Comparison of ENCODE assay signal across 8 cellular contexts in the genomic region with DNA sequence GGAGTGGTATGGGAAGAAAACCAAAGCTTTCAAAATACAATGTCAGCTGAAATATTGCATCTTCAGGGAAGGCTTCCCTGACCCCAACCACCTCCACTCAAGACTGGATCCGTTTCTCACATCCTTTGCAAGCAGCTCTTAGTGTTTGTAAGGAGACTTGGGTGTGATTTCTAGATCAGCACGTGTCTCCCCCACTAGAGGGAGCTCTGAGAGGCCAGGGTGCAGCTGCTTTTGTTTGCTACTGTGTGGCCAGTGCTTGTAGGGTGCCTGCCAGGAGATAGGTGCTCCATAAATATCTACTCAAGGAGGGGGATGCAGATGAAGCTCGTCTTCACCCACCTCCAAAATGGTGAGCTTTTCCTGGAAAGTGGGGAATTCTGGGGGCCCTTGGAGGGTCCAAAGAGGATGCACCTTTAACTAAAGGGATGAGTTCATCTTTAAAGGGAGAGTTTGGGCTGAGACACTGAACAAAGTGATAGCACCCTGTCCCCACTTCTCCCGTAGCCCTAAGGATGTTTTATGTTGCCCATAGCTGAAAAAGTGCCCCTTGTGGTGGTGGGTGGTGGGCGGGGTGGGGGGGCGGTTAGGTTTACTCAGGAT. TPM values are rescaled to one million over a fixed set of nuclear protein-coding genes. Genes with fewer than 3 reads are reported as not detected.
A peak's percentile ranks its signal among the peaks of the same experiment; 100 is the strongest.
DNase-seq lines count a peak whose midpoint lies in the region; ATAC-seq and TF ChIP-seq lines count a peak whose summit lies in the region.

No MANE protein-coding gene starts in this region.

- no peak overlapping the region for H3K27ac ChIP-seq in osteoblast (ENCODE audit: low read depth, low read length)

- no peak overlapping the region for H2AFZ ChIP-seq in osteoblast (ENCODE audit: low read length)

- no peaks in the 10 kb centered on the region for H4K20me1 ChIP-seq in osteoblast (ENCODE audit: insufficient read depth, low read length)

- ATAC-seq in activated CD4-positive, alpha-beta T cell treated with anti-CD3 and anti-CD28 coated beads for 36 hours = no peak
- ATAC-seq in HG03095 (IDR thresholded peaks at IDR 0.05; ENCODE audit: unreplicated experiment) = no peak

- no peaks in the 10 kb centered on the region for H3K4me1 ChIP-seq in osteoblast (ENCODE audit: insufficient read depth, low read length)

- no peaks in the 10 kb centered on the region for H3K4me1 Mint-ChIP-seq in activated CD4-positive, alpha-beta T cell treated with anti-CD3 and anti-CD28 coated beads for 36 hours

- H3K27me3 ChIP-seq in osteoblast (ENCODE audit: insufficient read depth, low read length) = no peaks in the 10 kb centered on the region

- H3K4me3 ChIP-seq in osteoblast (ENCODE audit: insufficient read depth, low read length) = no peak overlapping the region

- H3K36me3 Mint-ChIP-seq in activated CD4-positive, alpha-beta T cell treated with anti-CD3 and anti-CD28 coated beads for 36 hours (ENCODE audit: low read depth) = no peaks in the 10 kb centered on the region

- POLR2A ChIA-PET in activated CD4-positive, alpha-beta T cell treated with anti-CD3 and anti-CD28 coated beads for 36 hours (lab: Charles Lee) = no interaction called here

- intact Hi-C loops in activated CD4-positive, alpha-beta T cell treated with anti-CD3 and anti-CD28 coated beads for 36 hours (cut with DNase I, micrococcal nuclease) = loop anchor here (1.0 to 5.0 kb wide), 3 partner anchors 205 to 222 kb away; no protein-coding TSS in a partner anchor

- CTCF ChIA-PET in activated CD4-positive, alpha-beta T cell treated with anti-CD3 and anti-CD28 coated beads for 36 hours (lab: Charles Lee) = interaction anchor here (0.6 to 8.7 kb wide), 19 partner anchors 8 to 223 kb away, joined by 3 to 94 read pairs (median 4); no protein-coding TSS in a partner anchor

- no peak overlapping the region for H3K4me3 Mint-ChIP-seq in activated CD4-positive, alpha-beta T cell treated with anti-CD3 and anti-CD28 coated beads for 36 hours

- H3K9me3 Mint-ChIP-seq in activated CD4-positive, alpha-beta T cell treated with anti-CD3 and anti-CD28 coated beads for 36 hours (ENCODE audit: low read depth) = no peaks in the 10 kb centered on the region

- no peak overlapping the region for H3K27ac Mint-ChIP-seq in activated CD4-positive, alpha-beta T cell treated with anti-CD3 and anti-CD28 coated beads for 36 hours

- no peak overlapping the region for H3K4me2 ChIP-seq in osteoblast (ENCODE audit: insufficient read depth, low read length)

- H3K36me3 ChIP-seq in osteoblast (ENCODE audit: insufficient read depth, low read length) = no peaks in the 10 kb centered on the region

- H3K27me3 Mint-ChIP-seq in activated CD4-positive, alpha-beta T cell treated with anti-CD3 and anti-CD28 coated beads for 36 hours = peaks cover 3% of the 10 kb centered on the region

- H3K9me3 ChIP-seq in osteoblast (ENCODE audit: low read depth, low read length) = no peaks in the 10 kb centered on the region

- no peaks in the 10 kb centered on the region for H3K79me2 ChIP-seq in osteoblast (ENCODE audit: insufficient read depth, low read length)

- TF ChIP-seq CTCF in osteoblast (IDR thresholded peaks at IDR 0.05; ENCODE audit: extremely low read depth, low read depth, low read length) = peak; percentile 70

- DNase-seq in activated CD4-positive, alpha-beta T cell treated with anti-CD3 and anti-CD28 coated beads for 24 hours (ENCODE audit: low read depth in 2 of 2) = peak; percentile 7 to 15
- no peak for DNase-seq in activated CD4-positive, alpha-beta T cell treated with anti-CD3 and anti-CD28 coated beads for 1 hour
- DNase-seq in M059J (ENCODE audit: low read depth) = peak; percentile 48
- peak; percentile 67 for DNase-seq in activated CD4-positive, alpha-beta T cell treated with anti-CD3 and anti-CD28 coated beads for 36 hours
- peak; percentile 48 for DNase-seq in fibroblast of gingiva (ENCODE audit: low read depth)
- no peak for DNase-seq in osteoblast (ENCODE audit: insufficient read length, low spot score, missing footprints)
- DNase-seq in GDM1 (lab: John Stamatoyannopoulos, UW) = no peak

RNA-seq across cellular contexts. Expression of gene MAFB, which starts 52.6 kb away (rescaled TPM):
- 4.2 and 7.4 TPM in 2 replicates for total RNA-seq in M059J (2014; rRNA removed; shearing (Covaris generic))
- total RNA-seq in activated CD4-positive, alpha-beta T cell treated with anti-CD3 and anti-CD28 coated beads for 36 hours = not detected
- total RNA-seq in osteoblast = 12.1 and 12.7 TPM in 2 replicates

Comparison
In these comparisons a context has a peak if more than half of its experiments do, and no peak if none do; other contexts are left out.
1. DNase-seq: peak in activated CD4-positive, alpha-beta T cell treated with anti-CD3 and anti-CD28 coated beads for 24 hours (2 of 2), M059J (single experiment), activated CD4-positive, alpha-beta T cell treated with anti-CD3 and anti-CD28 coated beads for 36 hours (single experiment) and fibroblast of gingiva (single experiment); none in activated CD4-positive, alpha-beta T cell treated with anti-CD3 and anti-CD28 coated beads for 1 hour (single experiment), osteoblast (single experiment) and GDM1 (single experiment).